Comparison of ENCODE assay signal across 19 cellular contexts in the genomic region with DNA sequence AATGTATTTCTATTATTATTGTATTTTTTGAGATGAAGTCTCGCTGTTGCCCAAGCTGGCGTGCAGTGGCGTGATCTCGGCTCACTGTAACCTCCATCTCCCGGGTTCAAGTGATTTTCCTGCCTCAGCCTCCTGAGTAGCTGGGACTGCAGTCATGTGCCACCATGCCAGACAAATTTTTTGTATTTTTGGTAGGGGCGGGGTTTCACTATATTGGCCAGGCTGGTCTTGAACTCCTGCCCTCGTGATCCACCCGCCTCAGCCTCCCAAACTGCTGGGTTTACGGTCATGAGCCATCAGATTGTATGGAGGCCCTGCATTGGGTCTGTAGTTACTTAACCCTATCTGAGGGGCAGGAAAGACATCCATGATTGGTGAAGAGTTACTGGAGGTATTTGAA. TPM values are rescaled to one million over a fixed set of nuclear protein-coding genes. Genes with fewer than 3 reads are reported as not detected.
"Had no signal": no experiment of that assay in that cellular context is flagged by ENCODE, and none has a peak within 500 bp of the region (broad histone marks: within the 10 kb centered on the region; RNA-seq: fewer than 3 reads in every experiment).

No MANE protein-coding gene starts in this region.

RNA-seq across cellular contexts. Expression of gene TPTE, which starts 23.0 kb away (rescaled TPM):
- total RNA-seq: activated naive CD4-positive, alpha-beta T cell treated with anti-CD3 and anti-CD28 coated beads for 36 hours; activated naive CD4-positive, alpha-beta T cell treated with anti-CD3 and anti-CD28 coated beads, Interleukin-2, amount 50 U/mL, for 72 hours; activated naive CD8-positive, alpha-beta T cell treated with anti-CD3 and anti-CD28 coated beads for 36 hours; activated naive CD8-positive, alpha-beta T cell treated with anti-CD3 and anti-CD28 coated beads, Interleukin-2, amount 10 ng/mL, durations not matched to agents 7 days and 5 days; activated T-cell treated with anti-CD3 and anti-CD28 coated beads, Interleukin-2, amount 50 U/mL, for 4 hours; activated T-helper 1 cell treated with anti-CD3 and anti-CD28 coated beads, Interleukin-12 subunit alpha, Interleukin-12 subunit beta, Interleukin-2, Interleukin-4 antibody, amounts not matched to agents 30 ng/mL and 10 ng/mL and 1 ng/mL, durations not matched to agents 14 hours and 24 hours and 36 hours; activated T-helper 17 cell treated with anti-CD3 and anti-CD28 coated beads, Interleukin-2, amount 50 U/mL, for 72 hours; activated T-helper 2 cell treated with anti-CD3 and anti-CD28 coated beads, Interferon-gamma antibody, Interleukin-2, Interleukin-4, amounts not matched to agents 10 μg/mL and 5 μg/mL and 100 μg/mL, durations not matched to agents 14 hours and 24 hours and 36 hours; adrenal gland; aorta; ascending aorta; astrocyte; body of pancreas; breast epithelium; bronchial epithelial cell; cardiac muscle cell; cardiac septum; cerebellum; chondrocyte had no signal
